In the genomic region with DNA sequence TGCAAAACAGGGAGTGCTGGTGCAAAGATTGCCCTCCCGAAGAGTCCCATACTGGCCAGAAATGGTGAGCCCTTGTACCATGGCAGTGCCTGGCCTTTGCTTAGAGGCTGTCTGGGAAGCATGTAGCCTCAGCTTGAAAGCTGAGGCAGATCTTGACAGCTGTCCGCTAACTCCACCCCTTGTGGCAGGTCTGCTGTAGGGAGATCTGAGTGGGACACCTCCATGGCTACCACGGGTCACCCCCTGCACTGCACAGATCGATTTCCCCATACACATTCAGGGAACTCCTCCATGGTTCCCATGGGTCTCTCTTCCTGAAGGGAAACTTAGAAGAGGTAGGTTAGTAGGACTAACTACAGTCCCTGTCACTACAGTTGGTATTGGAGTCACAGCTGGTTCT, we compare ENCODE assay signal across 20 cellular contexts. TPM values are rescaled to one million over a fixed set of nuclear protein-coding genes. Genes with fewer than 3 reads are reported as not detected.
DNase-seq lines count a peak whose midpoint lies in the region; ATAC-seq, FAIRE-seq and TF ChIP-seq lines count a peak whose summit lies in the region.
"Had no signal": no experiment of that assay in that cellular context is flagged by ENCODE, and none has a peak within 500 bp of the region (broad histone marks: within the 10 kb centered on the region; RNA-seq: fewer than 3 reads in every experiment).

No MANE protein-coding gene starts in this region.

- no peaks in the 10 kb centered on the region for H3K79me2 ChIP-seq in K562 (ENCODE audit: control insufficient read depth, insufficient read depth, low read length)

- H3K9me3 ChIP-seq in K562 (replicated peaks; ENCODE audit: control insufficient read depth, insufficient read depth, low read depth, low read length), result no peaks in the 10 kb centered on the region
- H3K9me3 ChIP-seq: BLaER1, Caco-2 had no signal

- no TSS peak for BruUV-seq in K562 (replicated peaks; lab: Mats Ljungman, UMichigan)

- intact Hi-C loops in K562 (cut with micrococcal nuclease), result no loop called here

- no peak overlapping the region for H3K4me3 Mint-ChIP-seq in stimulated activated effector memory CD8-positive, alpha-beta T cell treated with anti-CD3 and anti-CD28 coated beads, Interleukin-12 subunit alpha, Interleukin-12 subunit beta, amount 100 ng/mL, for 72 hours
- H3K4me3 Mint-ChIP-seq: B cell; CD4-positive, CD25-positive, alpha-beta regulatory T cell; CD8-positive, alpha-beta T cell had no signal

- no peak overlapping the region for H2AFZ ChIP-seq in K562 (ENCODE audit: low read depth, low read length)
- H2AFZ ChIP-seq: GM23248 had no signal

- no peaks in the 10 kb centered on the region for H4K20me1 ChIP-seq in K562 (replicated peaks; ENCODE audit: control insufficient read depth, insufficient read depth, low read length)
- H4K20me1 ChIP-seq: BLaER1 had no signal

- H3K4me1 ChIP-seq in K562 (replicated peaks in 1 of 2; ENCODE audit: control insufficient read depth in 2 of 2, insufficient read depth in 2 of 2, low read length in 2 of 2), result peaks cover 0 to 3% of the 10 kb centered on the region in 2 experiments; a peak in 1 of 5 replicates
- H3K4me1 ChIP-seq: BLaER1, Caco-2 had no signal

- peak; percentile 73 for ATAC-seq in K562
- no peak for ATAC-seq in stimulated activated effector memory CD8-positive, alpha-beta T cell treated with anti-CD3 and anti-CD28 coated beads, Interleukin-12 subunit alpha, Interleukin-12 subunit beta, amount 100 ng/mL, for 72 hours
- no peak for ATAC-seq in left lobe of liver
- ATAC-seq: CD8-positive, alpha-beta T cell had no signal

- in situ Hi-C loops in K562 (cut with MboI), result no loop called here

- TF ChIP-seq RAD21 in K562 (CRISPR knock-in tag; conservative IDR thresholded peaks at IDR 0.05 in 1 of 2, IDR thresholded peaks at IDR 0.05 in 1 of 2), result no peak

- CTCF ChIA-PET in K562 (lab: Yijun Ruan, JAX; ENCODE audit: low intra/inter-chr PET ratio), result no interaction called here

- no peaks in the 10 kb centered on the region for H3K36me3 ChIP-seq in K562 (ENCODE audit: control insufficient read depth, insufficient read depth, low read length)
- H3K36me3 ChIP-seq: BLaER1 had no signal

- H3K4me3 ChIP-seq in K562, result no peak overlapping the region
- H3K4me3 ChIP-seq: BLaER1, GM23248 had no signal

- TF ChIP-seq POLR2A in K562 (conservative IDR thresholded peaks at IDR 0.05), result no peak

- FAIRE-seq in HTR-8/SVneo (lab: Jason Lieb, UNC) (peak; percentile 67), K562 (lab: Jason Lieb, UNC) (no peak)
- FAIRE-seq: G401.6, GM12892, H1 had no signal

- no peaks in the 10 kb centered on the region for H3K9me1 ChIP-seq in K562 (ENCODE audit: control insufficient read depth, insufficient read depth, low read length)

- H3K4me1 Mint-ChIP-seq in stimulated activated effector memory CD8-positive, alpha-beta T cell treated with anti-CD3 and anti-CD28 coated beads, Interleukin-12 subunit alpha, Interleukin-12 subunit beta, amount 100 ng/mL, for 72 hours, result peaks cover 17% of the 10 kb centered on the region

- H3K9me3 Mint-ChIP-seq in stimulated activated effector memory CD8-positive, alpha-beta T cell treated with anti-CD3 and anti-CD28 coated beads, Interleukin-12 subunit alpha, Interleukin-12 subunit beta, amount 100 ng/mL, for 72 hours, result no peaks in the 10 kb centered on the region
- H3K9me3 Mint-ChIP-seq: CD8-positive, alpha-beta T cell had no signal

- no peak overlapping the region for H3K27ac ChIP-seq in K562 (ENCODE audit: extremely low read depth, low read depth, low read length)
- H3K27ac ChIP-seq: BLaER1, C4-2B, GM23248 had no signal

- H3K27me3 ChIP-seq in K562 (ENCODE audit: control insufficient read depth in 2 of 2, insufficient read depth in 2 of 2, low read length in 2 of 2), result no peaks in the 10 kb centered on the region

- POLR2A ChIA-PET in K562 (lab: Yijun Ruan, JAX), result interaction anchor here (0.6 kb wide), 1 partner anchor 274 kb away, joined by 3 read pairs; no protein-coding TSS in a partner anchor

- H3K27ac Mint-ChIP-seq in stimulated activated effector memory CD8-positive, alpha-beta T cell treated with anti-CD3 and anti-CD28 coated beads, Interleukin-12 subunit alpha, Interleukin-12 subunit beta, amount 100 ng/mL, for 72 hours, result peak overlapping the region; percentile 34
- H3K27ac Mint-ChIP-seq: B cell; CD4-positive, CD25-positive, alpha-beta regulatory T cell; CD8-positive, alpha-beta T cell had no signal

- TF ChIP-seq EP300 in K562 (IDR thresholded peaks at IDR 0.05; ENCODE audit: low read length), result no peak

- DNase-seq in HTR-8/SVneo (ENCODE audit: insufficient read length, low spot score) (no peak), K562 (ENCODE audit: extremely low read depth in 1 of 4, low spot score in 3 of 4) (peak in 1 of 4 experiments; percentile 9), left lobe of liver (ENCODE audit: low spot score) (no peak)
- no peak for DNase-seq in stimulated activated effector memory CD8-positive, alpha-beta T cell treated with anti-CD3 and anti-CD28 coated beads, Interleukin-12 subunit alpha, Interleukin-12 subunit beta, amount 100 ng/mL, for 72 hours (ENCODE audit: low spot score in 2 of 2)
- DNase-seq in activated CD4-positive, alpha-beta T cell treated with anti-CD3 and anti-CD28 coated beads, Interleukin-2, amount 50 U/mL, for 4 hours, result no peak
- no peak for DNase-seq in effector CD4-positive, alpha-beta T cell
- DNase-seq: Caco-2; CD4-positive, CD25-positive, alpha-beta regulatory T cell; CD8-positive, alpha-beta T cell; DMS153; DND-41; H7; HCEC 1CT had no signal

- WGBS in K562 (ENCODE audit: insufficient coverage, low coverage, missing lambda C conversion rate), result 20% methylated on average over 4 of the region's 4 CpGs

- H3K9ac ChIP-seq in K562 (ENCODE audit: insufficient read depth in 1 of 2, low read depth in 2 of 2, low read length in 2 of 2), result peak overlapping the region in 1 of 2 experiments; percentile 42; a peak in 1 of 4 replicates
- H3K9ac ChIP-seq: BLaER1, GM23248 had no signal

- no peaks in the 10 kb centered on the region for H3K36me3 Mint-ChIP-seq in stimulated activated effector memory CD8-positive, alpha-beta T cell treated with anti-CD3 and anti-CD28 coated beads, Interleukin-12 subunit alpha, Interleukin-12 subunit beta, amount 100 ng/mL, for 72 hours
- H3K36me3 Mint-ChIP-seq: CD4-positive, CD25-positive, alpha-beta regulatory T cell; CD8-positive, alpha-beta T cell had no signal

- TF ChIP-seq CTCF in K562 (IDR thresholded peaks at IDR 0.05 in 2 of 3, conservative IDR thresholded peaks at IDR 0.05 in 1 of 3; ENCODE audit: insufficient read depth in 2 of 3, low read depth in 1 of 3, low read length in 3 of 3), result no peak

- H3K4me2 ChIP-seq in K562 (ENCODE audit: insufficient read depth, low read length), result no peak overlapping the region
- H3K4me2 ChIP-seq: BLaER1 had no signal

TF ChIP-seq in K562, 482 proteins besides CTCF, POLR2A, EP300 and RAD21 (continues in another document):
- TF ChIP-seq CHD4 (IDR thresholded peaks at IDR 0.05; ENCODE audit: insufficient read depth, insufficient replicate concordance, low read depth, low read length, poor library complexity, severe bottlenecking) (no peak), ELF4 (CRISPR knock-in tag; IDR thresholded peaks at IDR 0.05) (no peak), ELF2 (CRISPR knock-in tag; IDR thresholded peaks at IDR 0.05) (no peak)

RNA-seq across cellular contexts. Expression of gene ACOT9, which starts 6.1 kb away (rescaled TPM):
- total RNA-seq in K562 (2011; cell fraction: chromatin; rRNA removed; ENCODE audit: low replicate concordance), result 67.3 and 68.2 TPM in 2 replicates
- 41.0 and 44.0 TPM in 2 replicates for total RNA-seq in K562 (2011; cell fraction: nucleolus; rRNA removed)
- total RNA-seq in K562 (2011; cell fraction: nucleoplasm; rRNA removed), result 36.3 and 43.4 TPM in 2 replicates
- total RNA-seq in K562 (2014; rRNA removed) (33.2 and 34.2 TPM in 2 replicates), K562 (2014; rRNA removed; fragmentation: Illumina TruSeq; extraction: Trizol) (50.6 and 55.5 TPM in 2 replicates), K562 (2015; rRNA removed; fragmentation: Illumina TruSeq; extraction: Trizol) (29.8 and 31.2 TPM in 2 replicates), K562 (2021) (35.3 and 38.6 TPM in 2 replicates), left lobe of liver (11.0 TPM)
- polyA plus RNA-seq in K562 (2011; rRNA removed) (37.6 and 60.3 TPM in 2 replicates), K562 (2014; fragmentation: Illumina TruSeq; extraction: Trizol) (45.3 and 46.4 TPM in 2 replicates), K562 (2014; fragmentation: Nextera tagmentation; extraction: Ambion mirVana) (10 to 100 TPM; 50.0 to 80.9 TPM), K562 (2014; rRNA removed) (45.2 and 51.0 TPM in 2 replicates)
- 15.1 and 24.6 TPM in 2 replicates for polyA plus RNA-seq in K562 (2011; cell fraction: cytosol; rRNA removed)
- 45.6 and 53.8 TPM in 2 replicates for polyA plus RNA-seq in K562 (2011; cell fraction: nucleus; rRNA removed)
- polyA plus RNA-seq in K562 (2012), result 31.7 and 37.7 TPM in 2 replicates
- polyA minus RNA-seq in K562 (2011; rRNA and poly(A)+ RNA removed), result 39.3 and 52.9 TPM in 2 replicates
- polyA minus RNA-seq in K562 (2011; cell fraction: cytosol; rRNA and poly(A)+ RNA removed), result 13.5 and 22.0 TPM in 2 replicates
- polyA minus RNA-seq in K562 (2011; cell fraction: nucleus; rRNA and poly(A)+ RNA removed), result 17.5 and 25.1 TPM in 2 replicates

RNA-seq across cellular contexts. Expression of gene SAT1, which starts 33.8 kb away (rescaled TPM):
- 146 and 240 TPM in 2 replicates for total RNA-seq in K562 (2011; cell fraction: chromatin; rRNA removed; ENCODE audit: low replicate concordance)
- total RNA-seq in K562 (2011; cell fraction: nucleolus; rRNA removed), result 107 and 113 TPM in 2 replicates
- 145 and 181 TPM in 2 replicates for total RNA-seq in K562 (2011; cell fraction: nucleoplasm; rRNA removed)
- total RNA-seq in K562 (2014; rRNA removed), result 48.7 and 53.2 TPM in 2 replicates
- total RNA-seq in K562 (2014; rRNA removed; fragmentation: Illumina TruSeq; extraction: Trizol), result 71.1 and 71.9 TPM in 2 replicates
- 43.7 and 47.4 TPM in 2 replicates for total RNA-seq in K562 (2015; rRNA removed; fragmentation: Illumina TruSeq; extraction: Trizol)
- 49.2 and 51.8 TPM in 2 replicates for total RNA-seq in K562 (2021)
- 160 and 169 TPM in 2 replicates for polyA plus RNA-seq in K562 (2011; rRNA removed)
- 24.1 and 90.3 TPM in 2 replicates for polyA plus RNA-seq in K562 (2011; cell fraction: cytosol; rRNA removed)
- 354 and 641 TPM in 2 replicates for polyA plus RNA-seq in K562 (2011; cell fraction: nucleus; rRNA removed)
- 60.7 and 194 TPM in 2 replicates for polyA plus RNA-seq in K562 (2012)
- 66.1 and 74.1 TPM in 2 replicates for polyA plus RNA-seq in K562 (2014; fragmentation: Illumina TruSeq; extraction: Trizol)
- polyA plus RNA-seq in K562 (2014; fragmentation: Nextera tagmentation; extraction: Ambion mirVana), result 100 to 1,000 TPM; 161 to 194 TPM
- 77.6 and 94.7 TPM in 2 replicates for polyA plus RNA-seq in K562 (2014; rRNA removed)
- 51.7 and 72.1 TPM in 2 replicates for polyA minus RNA-seq in K562 (2011; rRNA and poly(A)+ RNA removed)
- 17.5 and 19.9 TPM in 2 replicates for polyA minus RNA-seq in K562 (2011; cell fraction: cytosol; rRNA and poly(A)+ RNA removed)
- polyA minus RNA-seq in K562 (2011; cell fraction: nucleus; rRNA and poly(A)+ RNA removed), result 59.4 and 128 TPM in 2 replicates
- total RNA-seq in left lobe of liver, result 227 TPM
